In genomic region chr11:130002846-130003716, GRCh38 we compare ENCODE assay signal across 8 cellular contexts.
DNase-seq lines count a peak whose midpoint lies in the region; ATAC-seq and TF ChIP-seq lines count a peak whose summit lies in the region.

No MANE protein-coding gene starts in this region.

- DNase-seq in AML-193 (lab: John Stamatoyannopoulos, UW) (peak; percentile 92 to 94), NCI-H446 treated with DMSO at 0.1 percent for 48 hours (lab: John Stamatoyannopoulos, UW) (peak; percentile 99), cerebellar nuclear complex (lab: John Stamatoyannopoulos, UW) (peak; percentile 87 to 97), islet precursor cell (peak; percentile 97)
- DNase-seq in activated CD4-positive, CD25-positive, alpha-beta regulatory T cell treated with anti-CD3 and anti-CD28 coated beads, Interleukin-2, amount 50 U/mL, for 72 hours = peak; percentile 85
- peak; percentile 77 for DNase-seq in stimulated activated CD4-positive, alpha-beta T cell treated with anti-CD3 and anti-CD28 coated beads, Interleukin-12 subunit alpha, Interleukin-12 subunit beta, amount 100 ng/mL, for 4 hours

- peak; percentile 74 for TF ChIP-seq POLR2A in GM19099 (IDR thresholded peaks at IDR 0.05; ENCODE audit: extremely low read depth, insufficient read length, low read depth)

- ATAC-seq in HG03378 (IDR thresholded peaks at IDR 0.05; ENCODE audit: unreplicated experiment) = peak; percentile 89

Comparison
In these comparisons a context has a peak if more than half of its experiments do, and no peak if none do; other contexts are left out.
1. Peak in every context shown above with its lines: DNase-seq and ATAC-seq.